9 cellular contexts compared by ENCODE assay signal in the genomic region with DNA sequence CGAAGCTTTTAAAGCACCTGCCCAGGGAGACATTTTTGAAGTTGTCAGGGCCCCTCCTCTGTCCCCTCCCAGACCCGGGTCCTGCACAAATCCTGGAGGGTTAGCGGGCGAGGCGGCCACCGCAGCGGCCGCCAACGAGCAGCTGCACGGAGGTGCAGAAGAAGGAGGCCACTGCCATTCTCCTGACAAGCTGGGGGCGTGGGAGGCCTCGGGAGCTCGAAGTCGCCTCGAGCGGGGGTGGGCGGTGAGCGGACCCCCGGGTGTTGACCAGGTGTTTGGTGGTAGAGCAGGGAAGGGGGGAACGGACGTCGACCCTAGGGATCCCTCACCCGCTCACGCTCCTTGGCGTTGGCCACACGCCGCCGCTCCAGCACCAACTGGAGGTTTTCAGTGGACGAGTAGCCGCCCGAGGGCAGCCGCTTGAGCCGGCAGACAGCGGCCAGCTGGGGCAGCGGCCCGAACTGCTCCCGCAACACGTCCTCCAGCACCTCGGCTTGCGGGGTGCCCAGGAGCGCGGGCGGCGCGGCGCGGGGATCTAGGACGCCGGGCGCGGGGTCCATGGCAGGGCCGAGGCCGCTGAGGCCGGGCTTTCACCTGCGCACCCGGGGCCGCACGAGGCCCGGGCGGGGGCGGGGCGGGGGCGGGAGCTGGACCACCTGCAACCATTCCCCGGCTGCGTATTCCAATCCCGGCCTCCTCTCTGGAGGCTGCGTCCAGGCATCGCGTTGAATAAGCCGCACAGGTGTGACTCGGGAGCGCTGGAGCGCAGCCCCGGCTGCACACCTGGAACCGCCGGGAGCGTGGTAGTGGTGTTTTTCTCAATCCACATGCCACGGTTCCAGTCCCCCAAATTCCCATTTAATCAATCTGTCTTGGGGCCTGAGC. TPM values are rescaled to one million over a fixed set of nuclear protein-coding genes. Genes with fewer than 3 reads are reported as not detected.
A peak's percentile ranks its signal among the peaks of the same experiment; 100 is the strongest.
DNase-seq lines count a peak whose midpoint lies in the region; ATAC-seq, FAIRE-seq and TF ChIP-seq lines count a peak whose summit lies in the region.
"Had no signal": no experiment of that assay in that cellular context is flagged by ENCODE, and none has a peak within 500 bp of the region (broad histone marks: within the 10 kb centered on the region; RNA-seq: fewer than 3 reads in every experiment).

A gene with protein sequence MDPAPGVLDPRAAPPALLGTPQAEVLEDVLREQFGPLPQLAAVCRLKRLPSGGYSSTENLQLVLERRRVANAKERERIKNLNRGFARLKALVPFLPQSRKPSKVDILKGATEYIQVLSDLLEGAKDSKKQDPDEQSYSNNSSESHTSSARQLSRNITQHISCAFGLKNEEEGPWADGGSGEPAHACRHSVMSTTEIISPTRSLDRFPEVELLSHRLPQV (minus strand): TSS at position 565 of the 885 bp plus-strand sequence. CDS start 5 bp downstream, at position 560.

- CTCF ChIA-PET in CD8-positive, alpha-beta T cell (lab: Charles Lee) = interaction anchor here (0.6 to 8.0 kb wide), 16 partner anchors 31 to 472 kb away, joined by 3 to 66 read pairs (median 3); no protein-coding TSS in a partner anchor

- H3K4me2 ChIP-seq in neural cell (ENCODE audit: low read length) = peak within 1 kb of the TSS; percentile 41

- no peaks in the 10 kb centered on the region for H3K36me3 ChIP-seq in CD8-positive, alpha-beta T cell (ENCODE audit: insufficient read depth, low read length)
- H3K36me3 ChIP-seq in endodermal cell (ENCODE audit: control insufficient read depth, insufficient read depth, low read length) = no peaks in the 10 kb centered on the region
- H3K36me3 ChIP-seq in neural cell (ENCODE audit: insufficient read depth, low read length) = no peaks in the 10 kb centered on the region
- no peaks in the 10 kb centered on the region for H3K36me3 ChIP-seq in mucosa of descending colon (ENCODE audit: low read depth)

- peaks cover 7% of the 10 kb centered on the region for H3K27me3 ChIP-seq in CD8-positive, alpha-beta T cell (ENCODE audit: insufficient read depth, low read length)
- H3K27me3 ChIP-seq in endodermal cell (ENCODE audit: control insufficient read depth, insufficient read depth, low read length, poor library complexity, severe bottlenecking) (peaks cover 90% of the 10 kb centered on the region), neural cell (ENCODE audit: insufficient read depth, low read depth, low read length) (peaks cover 61% of the 10 kb centered on the region)

- no peaks in the 10 kb centered on the region for H3K79me2 ChIP-seq in neural cell (replicated peaks; ENCODE audit: insufficient read depth, low read length)

- H3K9me3 Mint-ChIP-seq in CD8-positive, alpha-beta T cell = no peaks in the 10 kb centered on the region
- no peaks in the 10 kb centered on the region for H3K9me3 Mint-ChIP-seq in endodermal cell

- DNase-seq in CD8-positive, alpha-beta T cell = no peak
- DNase-seq in NCI-H748 (lab: John Stamatoyannopoulos, UW; ENCODE audit: unreplicated experiment) (peak; percentile 68), endodermal cell (peak; percentile 85), GM12892 (ENCODE audit: insufficient read length) (no peak), mucosa of descending colon (no peak), T1000 (lab: John Stamatoyannopoulos, UW) (no peak)

- peaks cover 51% of the 10 kb centered on the region for H3K27me3 Mint-ChIP-seq in CD8-positive, alpha-beta T cell (ENCODE audit: low read depth)
- H3K27me3 Mint-ChIP-seq in endodermal cell (ENCODE audit: insufficient read depth) = peaks cover 92% of the 10 kb centered on the region

- no peak within 1 kb of the TSS for H2AFZ ChIP-seq in neural cell (ENCODE audit: low read depth, low read length)

- H3K4me1 ChIP-seq in CD8-positive, alpha-beta T cell (ENCODE audit: insufficient read depth, low read length) = peaks cover 8% of the 10 kb centered on the region
- H3K4me1 ChIP-seq in endodermal cell (ENCODE audit: control insufficient read depth, insufficient read depth, low read length) (no peaks in the 10 kb centered on the region), mucosa of descending colon (ENCODE audit: low read depth) (no peaks in the 10 kb centered on the region)

- intact Hi-C loops in CD8-positive, alpha-beta T cell (cut with DNase I, micrococcal nuclease) = loop anchor here in 1 of 2 experiments (5.0 kb wide), 1 partner anchor 72 kb away; no protein-coding TSS in a partner anchor
- intact Hi-C loops in mucosa of descending colon (cut with DNase I, micrococcal nuclease) = no loop called here

- no peak within 1 kb of the TSS for H3K27ac Mint-ChIP-seq in CD8-positive, alpha-beta T cell
- H3K27ac Mint-ChIP-seq in endodermal cell = no peak within 1 kb of the TSS

- POLR2A ChIA-PET in CD8-positive, alpha-beta T cell (lab: Charles Lee) = no interaction called here

- H3K27ac ChIP-seq in CD8-positive, alpha-beta T cell (ENCODE audit: low read depth, low read length) = no peak within 1 kb of the TSS
- H3K27ac ChIP-seq in endodermal cell (ENCODE audit: low read depth, low read length) (no peak within 1 kb of the TSS), neural cell (ENCODE audit: low read length) (no peak within 1 kb of the TSS)

- peak within 1 kb of the TSS; percentile 36 for H3K4me3 ChIP-seq in CD8-positive, alpha-beta T cell (ENCODE audit: low read depth, low read length)
- peak within 1 kb of the TSS; percentile 70 for H3K4me3 ChIP-seq in endodermal cell (ENCODE audit: low read length)
- H3K4me3 ChIP-seq in neural cell (ENCODE audit: low read length) = peak within 1 kb of the TSS; percentile 59
- H3K4me3 ChIP-seq in mucosa of descending colon = no peak within 1 kb of the TSS

- FAIRE-seq in GM12892 (lab: Jason Lieb, UNC) = no peak

- peak; percentile 32 for ATAC-seq in CD8-positive, alpha-beta T cell
- ATAC-seq in HG02970 (IDR thresholded peaks at IDR 0.05; ENCODE audit: low FRiP score, unreplicated experiment) = no peak
- ATAC-seq in mucosa of descending colon = no peak

- H3K36me3 Mint-ChIP-seq in CD8-positive, alpha-beta T cell = no peaks in the 10 kb centered on the region
- H3K36me3 Mint-ChIP-seq in endodermal cell (ENCODE audit: low read depth) = no peaks in the 10 kb centered on the region

- no peaks in the 10 kb centered on the region for H3K9me3 ChIP-seq in CD8-positive, alpha-beta T cell (ENCODE audit: low read length)
- no peaks in the 10 kb centered on the region for H3K9me3 ChIP-seq in endodermal cell (ENCODE audit: control insufficient read depth, low read length)
- H3K9me3 ChIP-seq in neural cell (ENCODE audit: low read length) = peaks cover 2% of the 10 kb centered on the region
- H3K9me3 ChIP-seq in mucosa of descending colon = no peaks in the 10 kb centered on the region

- 4 to 5% methylated on average over 39 to 78 of the region's 78 CpGs for WGBS in endodermal cell (ENCODE audit: insufficient coverage in 1 of 2, insufficient read length in 1 of 2), 2 experiments

- no peaks in the 10 kb centered on the region for H3K9me2 ChIP-seq in neural cell (ENCODE audit: insufficient read depth, low read length)

- peaks cover 11% of the 10 kb centered on the region for H3K4me1 Mint-ChIP-seq in CD8-positive, alpha-beta T cell (ENCODE audit: low read depth)
- H3K4me1 Mint-ChIP-seq in endodermal cell = peaks cover 3% of the 10 kb centered on the region

- TF ChIP-seq EP300 in neural cell (conservative IDR thresholded peaks at IDR 0.05; ENCODE audit: poor library complexity, severe bottlenecking) = no peak

- TF ChIP-seq POLR2A in GM12892 (IDR thresholded peaks at IDR 0.05; ENCODE audit: low read depth, low read length) = no peak

- H3K9ac ChIP-seq in endodermal cell (ENCODE audit: extremely low read depth, low read length, poor library complexity, severe bottlenecking) (no peak within 1 kb of the TSS), neural cell (ENCODE audit: low read length) (no peak within 1 kb of the TSS)

- H3F3A ChIP-seq in neural cell (ENCODE audit: insufficient read depth, low read length, poor library complexity, severe bottlenecking) = no peaks in the 10 kb centered on the region

- peak within 1 kb of the TSS; percentile 82 for H3K4me3 Mint-ChIP-seq in CD8-positive, alpha-beta T cell
- H3K4me3 Mint-ChIP-seq in endodermal cell = peak within 1 kb of the TSS; percentile 42

- H4K20me1 ChIP-seq in neural cell (ENCODE audit: insufficient read depth) = no peaks in the 10 kb centered on the region

- TF ChIP-seq CTCF in CD8-positive, alpha-beta T cell (IDR thresholded peaks at IDR 0.05) = no peak
- TF ChIP-seq CTCF in endodermal cell (conservative IDR thresholded peaks at IDR 0.05) = no peak
- no peak for TF ChIP-seq CTCF in neural cell (IDR thresholded peaks at IDR 0.05; ENCODE audit: poor library complexity, severe bottlenecking)
- no peak for TF ChIP-seq CTCF in mucosa of descending colon (IDR thresholded peaks at IDR 0.05)

- TF ChIP-seq RAD21 in neural cell (conservative IDR thresholded peaks at IDR 0.05) = no peak

TF ChIP-seq in neural cell, 6 proteins besides CTCF, POLR2A, EP300 and RAD21:
- TF ChIP-seq POLR2AphosphoS5 (IDR thresholded peaks at IDR 0.05) (no peak), EZH2 (IDR thresholded peaks at IDR 0.05; ENCODE audit: borderline replicate concordance, insufficient read depth, low read length, poor library complexity, severe bottlenecking) (no peak)
- TF ChIP-seq, protein P1, sequence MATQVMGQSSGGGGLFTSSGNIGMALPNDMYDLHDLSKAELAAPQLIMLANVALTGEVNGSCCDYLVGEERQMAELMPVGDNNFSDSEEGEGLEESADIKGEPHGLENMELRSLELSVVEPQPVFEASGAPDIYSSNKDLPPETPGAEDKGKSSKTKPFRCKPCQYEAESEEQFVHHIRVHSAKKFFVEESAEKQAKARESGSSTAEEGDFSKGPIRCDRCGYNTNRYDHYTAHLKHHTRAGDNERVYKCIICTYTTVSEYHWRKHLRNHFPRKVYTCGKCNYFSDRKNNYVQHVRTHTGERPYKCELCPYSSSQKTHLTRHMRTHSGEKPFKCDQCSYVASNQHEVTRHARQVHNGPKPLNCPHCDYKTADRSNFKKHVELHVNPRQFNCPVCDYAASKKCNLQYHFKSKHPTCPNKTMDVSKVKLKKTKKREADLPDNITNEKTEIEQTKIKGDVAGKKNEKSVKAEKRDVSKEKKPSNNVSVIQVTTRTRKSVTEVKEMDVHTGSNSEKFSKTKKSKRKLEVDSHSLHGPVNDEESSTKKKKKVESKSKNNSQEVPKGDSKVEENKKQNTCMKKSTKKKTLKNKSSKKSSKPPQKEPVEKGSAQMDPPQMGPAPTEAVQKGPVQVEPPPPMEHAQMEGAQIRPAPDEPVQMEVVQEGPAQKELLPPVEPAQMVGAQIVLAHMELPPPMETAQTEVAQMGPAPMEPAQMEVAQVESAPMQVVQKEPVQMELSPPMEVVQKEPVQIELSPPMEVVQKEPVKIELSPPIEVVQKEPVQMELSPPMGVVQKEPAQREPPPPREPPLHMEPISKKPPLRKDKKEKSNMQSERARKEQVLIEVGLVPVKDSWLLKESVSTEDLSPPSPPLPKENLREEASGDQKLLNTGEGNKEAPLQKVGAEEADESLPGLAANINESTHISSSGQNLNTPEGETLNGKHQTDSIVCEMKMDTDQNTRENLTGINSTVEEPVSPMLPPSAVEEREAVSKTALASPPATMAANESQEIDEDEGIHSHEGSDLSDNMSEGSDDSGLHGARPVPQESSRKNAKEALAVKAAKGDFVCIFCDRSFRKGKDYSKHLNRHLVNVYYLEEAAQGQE (IDR thresholded peaks at IDR 0.05; ENCODE audit: borderline replicate concordance) = no peak

RNA-seq across cellular contexts. Expression of the gene that starts here (rescaled TPM):
- not detected for total RNA-seq in CD8-positive, alpha-beta T cell
- not detected for total RNA-seq in endodermal cell
- not detected for polyA plus RNA-seq in endodermal cell (2013, experiment 1 of 2)
- polyA plus RNA-seq in endodermal cell (2013, experiment 2 of 2) = not detected
- polyA plus RNA-seq in neural cell = not detected in 2 replicates
- polyA minus RNA-seq in neural cell = not detected in 2 replicates
- not detected for polyA plus RNA-seq in GM12892 (2012; ENCODE audit: missing spikeins)
- not detected for total RNA-seq in mucosa of descending colon
- total RNA-seq: RPMI7951 had no signal

Comparison
In these comparisons a context has a peak if more than half of its experiments do, and no peak if none do; other contexts are left out.
1. Peak in ATAC-seq and H3K4me3 ChIP-seq in CD8-positive, alpha-beta T cell; RNA of the gene not detected or under 1 TPM.
2. Peak in DNase-seq and H3K4me3 ChIP-seq in endodermal cell; RNA of the gene not detected or under 1 TPM.